Comparison of ENCODE assay signal across 2 cellular contexts in the genomic region with DNA sequence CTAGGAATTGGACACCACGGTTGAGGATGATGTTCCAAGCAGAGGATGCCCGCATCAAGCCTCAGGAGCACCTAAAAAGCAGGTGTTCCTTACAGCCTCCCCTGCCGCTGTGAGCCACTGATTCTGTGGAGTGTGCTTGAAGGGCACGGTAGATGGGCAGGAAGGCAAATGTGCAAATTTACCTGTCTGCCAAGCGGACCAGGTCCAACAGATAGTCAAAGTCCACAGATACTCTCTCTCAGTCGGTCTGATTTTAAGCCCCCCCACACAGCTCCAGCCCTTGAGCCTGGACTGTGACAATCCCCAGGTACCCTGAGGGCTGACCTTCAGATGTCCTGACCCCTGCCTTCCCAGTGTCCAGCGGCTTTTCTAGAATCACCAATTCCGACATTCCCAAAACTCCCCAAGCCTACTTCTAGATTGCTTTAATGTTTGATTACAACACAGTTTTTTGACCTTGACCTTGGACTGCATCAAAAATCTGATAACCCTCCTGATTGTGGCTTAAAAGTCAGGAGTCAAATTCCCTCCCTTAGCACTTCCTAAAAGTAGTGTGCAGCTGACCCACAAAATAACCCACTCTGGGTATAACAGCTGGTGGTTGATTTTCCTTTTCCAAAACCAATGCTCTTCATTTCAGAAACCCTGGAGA.
TF ChIP-seq lines count a peak whose summit lies in the region.

No MANE protein-coding gene starts in this region.

TF ChIP-seq in HepG2, 621 proteins besides CTCF, POLR2A, EP300 and RAD21 (continued from another document and continues in another):
- TF ChIP-seq ZNF800 (CRISPR knock-in tag; IDR thresholded peaks at IDR 0.05) (no peak), MIER3 (CRISPR knock-in tag; IDR thresholded peaks at IDR 0.05; ENCODE audit: borderline replicate concordance) (no peak), EEA1 (CRISPR knock-in tag; IDR thresholded peaks at IDR 0.05; ENCODE audit: borderline replicate concordance) (no peak), NFIB (CRISPR knock-in tag; IDR thresholded peaks at IDR 0.05; ENCODE audit: borderline replicate concordance) (no peak), U2AF1 (optimal IDR thresholded peaks at IDR 0.05; ENCODE audit: low read depth, low read length) (no peak), SAFB2 (CRISPR knock-in tag; IDR thresholded peaks at IDR 0.05; ENCODE audit: borderline replicate concordance, low read depth) (no peak), MEF2D (CRISPR knock-in tag; IDR thresholded peaks at IDR 0.05) (no peak), CHD2 (IDR thresholded peaks at IDR 0.05; ENCODE audit: low read depth, low read length) (no peak), JDP2 (CRISPR knock-in tag; IDR thresholded peaks at IDR 0.05; ENCODE audit: borderline replicate concordance) (no peak), ZNF605 (CRISPR knock-in tag; IDR thresholded peaks at IDR 0.05) (no peak), SKI (IDR thresholded peaks at IDR 0.05; ENCODE audit: partially characterized antibody) (no peak)
- TF ChIP-seq, protein P1, sequence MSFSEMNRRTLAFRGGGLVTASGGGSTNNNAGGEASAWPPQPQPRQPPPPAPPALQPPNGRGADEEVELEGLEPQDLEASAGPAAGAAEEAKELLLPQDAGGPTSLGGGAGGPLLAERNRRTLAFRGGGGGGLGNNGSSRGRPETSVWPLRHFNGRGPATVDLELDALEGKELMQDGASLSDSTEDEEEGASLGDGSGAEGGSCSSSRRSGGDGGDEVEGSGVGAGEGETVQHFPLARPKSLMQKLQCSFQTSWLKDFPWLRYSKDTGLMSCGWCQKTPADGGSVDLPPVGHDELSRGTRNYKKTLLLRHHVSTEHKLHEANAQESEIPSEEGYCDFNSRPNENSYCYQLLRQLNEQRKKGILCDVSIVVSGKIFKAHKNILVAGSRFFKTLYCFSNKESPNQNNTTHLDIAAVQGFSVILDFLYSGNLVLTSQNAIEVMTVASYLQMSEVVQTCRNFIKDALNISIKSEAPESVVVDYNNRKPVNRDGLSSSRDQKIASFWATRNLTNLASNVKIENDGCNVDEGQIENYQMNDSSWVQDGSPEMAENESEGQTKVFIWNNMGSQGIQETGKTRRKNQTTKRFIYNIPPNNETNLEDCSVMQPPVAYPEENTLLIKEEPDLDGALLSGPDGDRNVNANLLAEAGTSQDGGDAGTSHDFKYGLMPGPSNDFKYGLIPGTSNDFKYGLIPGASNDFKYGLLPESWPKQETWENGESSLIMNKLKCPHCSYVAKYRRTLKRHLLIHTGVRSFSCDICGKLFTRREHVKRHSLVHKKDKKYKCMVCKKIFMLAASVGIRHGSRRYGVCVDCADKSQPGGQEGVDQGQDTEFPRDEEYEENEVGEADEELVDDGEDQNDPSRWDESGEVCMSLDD (CRISPR knock-in tag; IDR thresholded peaks at IDR 0.05; ENCODE audit: borderline replicate concordance) = no peak
- TF ChIP-seq, protein P2, sequence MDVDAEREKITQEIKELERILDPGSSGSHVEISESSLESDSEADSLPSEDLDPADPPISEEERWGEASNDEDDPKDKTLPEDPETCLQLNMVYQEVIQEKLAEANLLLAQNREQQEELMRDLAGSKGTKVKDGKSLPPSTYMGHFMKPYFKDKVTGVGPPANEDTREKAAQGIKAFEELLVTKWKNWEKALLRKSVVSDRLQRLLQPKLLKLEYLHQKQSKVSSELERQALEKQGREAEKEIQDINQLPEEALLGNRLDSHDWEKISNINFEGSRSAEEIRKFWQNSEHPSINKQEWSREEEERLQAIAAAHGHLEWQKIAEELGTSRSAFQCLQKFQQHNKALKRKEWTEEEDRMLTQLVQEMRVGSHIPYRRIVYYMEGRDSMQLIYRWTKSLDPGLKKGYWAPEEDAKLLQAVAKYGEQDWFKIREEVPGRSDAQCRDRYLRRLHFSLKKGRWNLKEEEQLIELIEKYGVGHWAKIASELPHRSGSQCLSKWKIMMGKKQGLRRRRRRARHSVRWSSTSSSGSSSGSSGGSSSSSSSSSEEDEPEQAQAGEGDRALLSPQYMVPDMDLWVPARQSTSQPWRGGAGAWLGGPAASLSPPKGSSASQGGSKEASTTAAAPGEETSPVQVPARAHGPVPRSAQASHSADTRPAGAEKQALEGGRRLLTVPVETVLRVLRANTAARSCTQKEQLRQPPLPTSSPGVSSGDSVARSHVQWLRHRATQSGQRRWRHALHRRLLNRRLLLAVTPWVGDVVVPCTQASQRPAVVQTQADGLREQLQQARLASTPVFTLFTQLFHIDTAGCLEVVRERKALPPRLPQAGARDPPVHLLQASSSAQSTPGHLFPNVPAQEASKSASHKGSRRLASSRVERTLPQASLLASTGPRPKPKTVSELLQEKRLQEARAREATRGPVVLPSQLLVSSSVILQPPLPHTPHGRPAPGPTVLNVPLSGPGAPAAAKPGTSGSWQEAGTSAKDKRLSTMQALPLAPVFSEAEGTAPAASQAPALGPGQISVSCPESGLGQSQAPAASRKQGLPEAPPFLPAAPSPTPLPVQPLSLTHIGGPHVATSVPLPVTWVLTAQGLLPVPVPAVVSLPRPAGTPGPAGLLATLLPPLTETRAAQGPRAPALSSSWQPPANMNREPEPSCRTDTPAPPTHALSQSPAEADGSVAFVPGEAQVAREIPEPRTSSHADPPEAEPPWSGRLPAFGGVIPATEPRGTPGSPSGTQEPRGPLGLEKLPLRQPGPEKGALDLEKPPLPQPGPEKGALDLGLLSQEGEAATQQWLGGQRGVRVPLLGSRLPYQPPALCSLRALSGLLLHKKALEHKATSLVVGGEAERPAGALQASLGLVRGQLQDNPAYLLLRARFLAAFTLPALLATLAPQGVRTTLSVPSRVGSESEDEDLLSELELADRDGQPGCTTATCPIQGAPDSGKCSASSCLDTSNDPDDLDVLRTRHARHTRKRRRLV (CRISPR knock-in tag; IDR thresholded peaks at IDR 0.05) = no peak
- TF ChIP-seq, protein P3, sequence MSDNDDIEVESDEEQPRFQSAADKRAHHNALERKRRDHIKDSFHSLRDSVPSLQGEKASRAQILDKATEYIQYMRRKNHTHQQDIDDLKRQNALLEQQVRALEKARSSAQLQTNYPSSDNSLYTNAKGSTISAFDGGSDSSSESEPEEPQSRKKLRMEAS (IDR thresholded peaks at IDR 0.05) = no peak

TF ChIP-seq in SK-N-SH treated with all-trans-retinoic acid at 6 μM for 48 hours, 23 proteins besides CTCF, POLR2A, EP300 and RAD21 (continued from another document):
- TF ChIP-seq PPARA (CRISPR knock-in tag; IDR thresholded peaks at IDR 0.05; ENCODE audit: borderline replicate concordance) (no peak), ZC3H10 (CRISPR knock-in tag; IDR thresholded peaks at IDR 0.05) (no peak), RARB (CRISPR knock-in tag; IDR thresholded peaks at IDR 0.05) (no peak), ZNF8 (CRISPR knock-in tag; IDR thresholded peaks at IDR 0.05) (no peak), BACH2 (CRISPR knock-in tag; IDR thresholded peaks at IDR 0.05; ENCODE audit: borderline replicate concordance) (no peak), ZNF565 (CRISPR knock-in tag; conservative IDR thresholded peaks at IDR 0.05; ENCODE audit: low read depth) (no peak)
- TF ChIP-seq, protein P4, sequence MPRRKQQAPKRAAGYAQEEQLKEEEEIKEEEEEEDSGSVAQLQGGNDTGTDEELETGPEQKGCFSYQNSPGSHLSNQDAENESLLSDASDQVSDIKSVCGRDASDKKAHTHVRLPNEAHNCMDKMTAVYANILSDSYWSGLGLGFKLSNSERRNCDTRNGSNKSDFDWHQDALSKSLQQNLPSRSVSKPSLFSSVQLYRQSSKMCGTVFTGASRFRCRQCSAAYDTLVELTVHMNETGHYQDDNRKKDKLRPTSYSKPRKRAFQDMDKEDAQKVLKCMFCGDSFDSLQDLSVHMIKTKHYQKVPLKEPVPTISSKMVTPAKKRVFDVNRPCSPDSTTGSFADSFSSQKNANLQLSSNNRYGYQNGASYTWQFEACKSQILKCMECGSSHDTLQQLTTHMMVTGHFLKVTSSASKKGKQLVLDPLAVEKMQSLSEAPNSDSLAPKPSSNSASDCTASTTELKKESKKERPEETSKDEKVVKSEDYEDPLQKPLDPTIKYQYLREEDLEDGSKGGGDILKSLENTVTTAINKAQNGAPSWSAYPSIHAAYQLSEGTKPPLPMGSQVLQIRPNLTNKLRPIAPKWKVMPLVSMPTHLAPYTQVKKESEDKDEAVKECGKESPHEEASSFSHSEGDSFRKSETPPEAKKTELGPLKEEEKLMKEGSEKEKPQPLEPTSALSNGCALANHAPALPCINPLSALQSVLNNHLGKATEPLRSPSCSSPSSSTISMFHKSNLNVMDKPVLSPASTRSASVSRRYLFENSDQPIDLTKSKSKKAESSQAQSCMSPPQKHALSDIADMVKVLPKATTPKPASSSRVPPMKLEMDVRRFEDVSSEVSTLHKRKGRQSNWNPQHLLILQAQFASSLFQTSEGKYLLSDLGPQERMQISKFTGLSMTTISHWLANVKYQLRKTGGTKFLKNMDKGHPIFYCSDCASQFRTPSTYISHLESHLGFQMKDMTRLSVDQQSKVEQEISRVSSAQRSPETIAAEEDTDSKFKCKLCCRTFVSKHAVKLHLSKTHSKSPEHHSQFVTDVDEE (CRISPR knock-in tag; IDR thresholded peaks at IDR 0.05) = no peak
- TF ChIP-seq, protein P5, sequence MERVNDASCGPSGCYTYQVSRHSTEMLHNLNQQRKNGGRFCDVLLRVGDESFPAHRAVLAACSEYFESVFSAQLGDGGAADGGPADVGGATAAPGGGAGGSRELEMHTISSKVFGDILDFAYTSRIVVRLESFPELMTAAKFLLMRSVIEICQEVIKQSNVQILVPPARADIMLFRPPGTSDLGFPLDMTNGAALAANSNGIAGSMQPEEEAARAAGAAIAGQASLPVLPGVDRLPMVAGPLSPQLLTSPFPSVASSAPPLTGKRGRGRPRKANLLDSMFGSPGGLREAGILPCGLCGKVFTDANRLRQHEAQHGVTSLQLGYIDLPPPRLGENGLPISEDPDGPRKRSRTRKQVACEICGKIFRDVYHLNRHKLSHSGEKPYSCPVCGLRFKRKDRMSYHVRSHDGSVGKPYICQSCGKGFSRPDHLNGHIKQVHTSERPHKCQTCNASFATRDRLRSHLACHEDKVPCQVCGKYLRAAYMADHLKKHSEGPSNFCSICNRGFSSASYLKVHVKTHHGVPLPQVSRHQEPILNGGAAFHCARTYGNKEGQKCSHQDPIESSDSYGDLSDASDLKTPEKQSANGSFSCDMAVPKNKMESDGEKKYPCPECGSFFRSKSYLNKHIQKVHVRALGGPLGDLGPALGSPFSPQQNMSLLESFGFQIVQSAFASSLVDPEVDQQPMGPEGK (CRISPR knock-in tag; IDR thresholded peaks at IDR 0.05; ENCODE audit: borderline replicate concordance) = no peak
